ENCODE assay signal across 9 cellular contexts in the genomic region with DNA sequence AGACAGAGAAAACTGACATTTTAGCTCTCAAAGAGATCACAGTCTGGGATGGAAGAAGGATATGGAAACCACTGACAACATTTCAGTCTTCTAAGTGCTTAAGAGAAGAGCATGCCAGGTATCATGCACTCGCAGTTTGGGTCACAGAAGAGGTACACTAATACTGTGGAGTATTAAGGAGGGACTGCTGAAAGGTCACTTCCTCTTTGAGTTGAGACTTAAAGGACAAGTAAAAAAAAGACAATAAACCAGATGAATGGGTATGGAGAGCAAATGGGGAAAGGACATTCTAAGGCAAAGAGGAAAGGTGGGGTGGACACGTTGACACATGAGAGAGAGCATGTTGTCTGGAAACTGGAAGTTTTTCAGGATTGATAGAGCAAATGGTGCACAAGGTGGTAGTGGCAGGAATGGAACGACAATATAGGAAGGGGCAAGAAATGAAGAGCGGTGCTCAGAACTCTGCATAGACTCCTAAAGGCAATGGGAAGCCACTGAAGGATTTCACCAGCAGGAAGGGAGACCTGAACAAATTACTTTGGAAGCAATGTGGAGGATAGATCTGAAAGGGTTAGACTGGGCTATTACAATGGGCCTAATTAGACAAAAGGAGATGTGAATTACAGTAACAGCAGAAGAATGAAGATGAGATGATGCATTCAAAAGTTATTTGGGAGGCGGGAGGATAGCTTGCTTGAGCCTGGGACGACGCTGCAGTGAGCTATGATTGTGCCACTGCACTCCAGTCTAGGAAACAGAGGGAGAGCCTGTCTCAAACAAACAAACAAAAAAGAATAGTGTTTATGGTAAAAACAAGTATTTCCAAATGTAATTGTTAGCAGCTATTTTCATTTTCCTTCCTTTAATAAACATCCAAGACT. TPM values are rescaled to one million over a fixed set of nuclear protein-coding genes. Genes with fewer than 3 reads are reported as not detected.
DNase-seq lines count a peak whose midpoint lies in the region; ATAC-seq, FAIRE-seq and TF ChIP-seq lines count a peak whose summit lies in the region.
"Had no signal": no experiment of that assay in that cellular context is flagged by ENCODE, and none has a peak within 500 bp of the region (broad histone marks: within the 10 kb centered on the region; RNA-seq: fewer than 3 reads in every experiment).

No MANE protein-coding gene starts in this region.

- ATAC-seq in HG03175 (IDR thresholded peaks at IDR 0.05; ENCODE audit: unreplicated experiment) (peak; percentile 34), heart left ventricle (no peak)

- H3K9me3 ChIP-seq in mucosa of rectum (ENCODE audit: control insufficient read depth in 2 of 2, low read length in 2 of 2): no peaks in the 10 kb centered on the region
- H3K9me3 ChIP-seq in heart left ventricle: no peaks in the 10 kb centered on the region

- H3K27ac ChIP-seq in mucosa of rectum (ENCODE audit: low read depth in 2 of 2, low read length in 2 of 2) (peak overlapping the region; percentile 11 to 18), heart left ventricle (peak overlapping the region in 2 of 12 donors; percentile 46 to 80)

- no peak overlapping the region for H3K4me3 ChIP-seq in astrocyte of the spinal cord (ENCODE audit: low read depth, low read length)
- H3K4me3 ChIP-seq in mucosa of rectum (ENCODE audit: low read length in 2 of 2): no peak overlapping the region
- no peak overlapping the region for H3K4me3 ChIP-seq in heart left ventricle

- TF ChIP-seq CTCF in astrocyte of the spinal cord (IDR thresholded peaks at IDR 0.05; ENCODE audit: low read depth, low read length) (no peak), heart left ventricle (IDR thresholded peaks at IDR 0.05) (no peak)

- H3K4me1 ChIP-seq in mucosa of rectum (ENCODE audit: control insufficient read depth in 2 of 2, insufficient read depth in 2 of 2, low read length in 2 of 2): peaks cover 13 to 23% of the 10 kb centered on the region in 2 donors
- peaks cover 0 to 54% (median 7%) of the 10 kb centered on the region in 12 donors for H3K4me1 ChIP-seq in heart left ventricle

- WGBS in heart left ventricle, 4 donors: 80 to 87% (median 83%) methylated on average over 7 of the region's 7 CpGs

- H3K27me3 ChIP-seq in mucosa of rectum (ENCODE audit: control insufficient read depth in 2 of 2, insufficient read depth in 2 of 2, low read length in 2 of 2): no peaks in the 10 kb centered on the region
- H3K27me3 ChIP-seq in heart left ventricle: no peaks in the 10 kb centered on the region

- intact Hi-C loops in heart left ventricle (cut with DNase I): loop anchor here in 2 of 10 donors (10.0 kb wide), 1 partner anchor 85 kb away; no protein-coding TSS in a partner anchor

- in situ Hi-C loops in astrocyte of the spinal cord (cut with HindIII; ENCODE audit: low sequenced_read_pairs): no loop called here

- no peak overlapping the region for H3K9ac ChIP-seq in mucosa of rectum (ENCODE audit: low read depth in 1 of 2, low read length in 2 of 2)

- TF ChIP-seq POLR2A in heart left ventricle (IDR thresholded peaks at IDR 0.05): no peak

- FAIRE-seq in RCC 7860 (lab: Jason Lieb, UNC): no peak

- no peaks in the 10 kb centered on the region for H3K36me3 ChIP-seq in mucosa of rectum (ENCODE audit: control insufficient read depth in 2 of 2, insufficient read depth in 2 of 2, low read length in 2 of 2)
- H3K36me3 ChIP-seq in heart left ventricle: no peaks in the 10 kb centered on the region

- DNase-seq in GM04503 (ENCODE audit: low read depth): peak; percentile 75
- peak; percentile 49 for DNase-seq in astrocyte of the spinal cord (ENCODE audit: low read depth, low spot score)
- DNase-seq in SHP77 (lab: John Stamatoyannopoulos, UW): no peak
- DNase-seq in NCI-H1436 treated with DMSO at 0.1 percent for 48 hours (lab: John Stamatoyannopoulos, UW): no peak
- no peak for DNase-seq in heart left ventricle
- no peak for DNase-seq in RCC 7860 (ENCODE audit: low spot score)
- DNase-seq: stimulated activated CD8-positive, alpha-beta memory T cell treated with anti-CD3 and anti-CD28 coated beads, Interleukin-4, amount 100 ng/mL, for 48 hours had no signal

RNA-seq across cellular contexts. Expression of a gene that starts 11.1 kb away (rescaled TPM):
- 10 to 100 TPM in 2 of 9 donors, 1 to 10 TPM in 7; 4.6 to 11.6 (median 6.5) TPM for total RNA-seq in heart left ventricle
- polyA plus RNA-seq in heart left ventricle: 1 to 10 TPM; 2.8 to 6.1 TPM

Comparison
In these comparisons a context has a peak if more than half of its experiments do, and no peak if none do; other contexts are left out.
1. DNase-seq: peak in GM04503 (single experiment) and astrocyte of the spinal cord (single experiment); none in SHP77 (0 of 2), NCI-H1436 treated with DMSO at 0.1 percent for 48 hours (single experiment), heart left ventricle (0 of 5) and RCC 7860 (single experiment).